8 cellular contexts compared by ENCODE assay signal in genomic region chr14:54881235-54881760, GRCh38. TPM values are rescaled to one million over a fixed set of nuclear protein-coding genes. Genes with fewer than 3 reads are reported as not detected.
DNase-seq lines count a peak whose midpoint lies in the region; ATAC-seq and TF ChIP-seq lines count a peak whose summit lies in the region.

No MANE protein-coding gene starts in this region.

- H3K4me2 ChIP-seq in OCI-LY1 (ENCODE audit: low read length) (peak overlapping the region; percentile 76), GM23338 (no peak overlapping the region)

- peaks cover 6% of the 10 kb centered on the region; the same call in 1 of the 3 replicates for H3K36me3 Mint-ChIP-seq in GM23338 (ENCODE audit: low read depth)

- no peak for TF ChIP-seq CTCF in OCI-LY1 (IDR thresholded peaks at IDR 0.05; ENCODE audit: low read length)
- TF ChIP-seq CTCF in GM23338 (conservative IDR thresholded peaks at IDR 0.05; ENCODE audit: low read depth in 2 of 2), result no peak

- H4K20me1 ChIP-seq in OCI-LY1 (ENCODE audit: insufficient read depth, low read length) (no peaks in the 10 kb centered on the region), GM23338 (replicated peaks; ENCODE audit: insufficient read depth) (no peaks in the 10 kb centered on the region)

- H3K4me1 Mint-ChIP-seq in GM23338, result peaks cover 10% of the 10 kb centered on the region

- H3K9ac ChIP-seq in OCI-LY1 (ENCODE audit: low read length), result peak overlapping the region; percentile 38

- H3K27me3 ChIP-seq in OCI-LY1 (ENCODE audit: insufficient read depth, low read length) (no peaks in the 10 kb centered on the region), muscle layer of duodenum (ENCODE audit: low read depth, low read length) (no peaks in the 10 kb centered on the region), GM23338 (ENCODE audit: insufficient read depth) (no peaks in the 10 kb centered on the region)

- H3F3A ChIP-seq in OCI-LY1 (ENCODE audit: insufficient read depth, low read length) (no peaks in the 10 kb centered on the region), GM23338 (replicated peaks; ENCODE audit: low read depth) (no peaks in the 10 kb centered on the region; the same call in 1 of the 2 replicates)

- H3K27ac ChIP-seq in OCI-LY1 (ENCODE audit: low read depth, low read length, poor library complexity, severe bottlenecking), result peak overlapping the region; percentile 55
- peak overlapping the region; percentile 29 for H3K27ac ChIP-seq in cingulate gyrus (ENCODE audit: low read depth, low read length)
- H3K27ac ChIP-seq in muscle layer of duodenum (ENCODE audit: low read length), result peak overlapping the region; percentile 76
- H3K27ac ChIP-seq in GM23338 (ENCODE audit: low read depth), result no peak overlapping the region

- H3K9me3 ChIP-seq in OCI-LY1 (ENCODE audit: low read length) (no peaks in the 10 kb centered on the region), muscle layer of duodenum (ENCODE audit: control insufficient read depth in 1 of 2, low read length in 2 of 2) (no peaks in the 10 kb centered on the region)

- no peaks in the 10 kb centered on the region; the same call in 2 of the 3 replicates for H3K9me3 Mint-ChIP-seq in GM23338

- H3K9me2 ChIP-seq in OCI-LY1 (ENCODE audit: low read depth, low read length) (no peaks in the 10 kb centered on the region), GM23338 (ENCODE audit: insufficient read depth) (peaks cover 3% of the 10 kb centered on the region; the same call in 1 of the 2 replicates)

- no peaks in the 10 kb centered on the region for H3K79me2 ChIP-seq in OCI-LY1 (ENCODE audit: insufficient read depth, low read length)
- no peaks in the 10 kb centered on the region; the same call in 1 of the 2 replicates for H3K79me2 ChIP-seq in GM23338 (replicated peaks; ENCODE audit: insufficient read depth)

- H3K4me3 ChIP-seq in OCI-LY1 (ENCODE audit: low read depth, low read length, poor library complexity, severe bottlenecking), result peak overlapping the region; percentile 55
- peak overlapping the region; percentile 56 to 70 for H3K4me3 ChIP-seq in muscle layer of duodenum (ENCODE audit: low read depth in 1 of 2, low read length in 2 of 2)
- H3K4me3 ChIP-seq in GM23338, result no peak overlapping the region

- no peaks in the 10 kb centered on the region for H3K36me3 ChIP-seq in OCI-LY1 (ENCODE audit: insufficient read depth, low read length)
- no peaks in the 10 kb centered on the region for H3K36me3 ChIP-seq in muscle layer of duodenum (ENCODE audit: control insufficient read depth in 1 of 2, insufficient read depth in 2 of 2, low read length in 2 of 2)
- no peaks in the 10 kb centered on the region for H3K36me3 ChIP-seq in GM23338 (ENCODE audit: insufficient read depth)

- no peak overlapping the region for H3K27ac Mint-ChIP-seq in GM23338

- H2AFZ ChIP-seq in OCI-LY1 (ENCODE audit: low read length) (peak overlapping the region; percentile 15), GM23338 (no peak overlapping the region)

- H3K4me1 ChIP-seq in OCI-LY1 (ENCODE audit: insufficient read depth, low read length, severe bottlenecking) (peaks cover 21% of the 10 kb centered on the region), muscle layer of duodenum (ENCODE audit: control insufficient read depth in 1 of 2, insufficient read depth in 2 of 2, low read length in 2 of 2) (peaks cover 0 to 3% of the 10 kb centered on the region in 2 donors), GM23338 (ENCODE audit: insufficient read depth) (peaks cover 14% of the 10 kb centered on the region)

- DNase-seq in H4 (ENCODE audit: low spot score), result peak; percentile 31
- no peak for DNase-seq in NCI-H1436 (lab: John Stamatoyannopoulos, UW)
- no peak for DNase-seq in GM23338 (ENCODE audit: low spot score)
- no peak for DNase-seq in ureter (ENCODE audit: low spot score)

- no peak overlapping the region for H3K4me3 Mint-ChIP-seq in GM23338

- peaks cover 2% of the 10 kb centered on the region for H3K27me3 Mint-ChIP-seq in GM23338 (ENCODE audit: insufficient read depth, low read depth, poor library complexity)

- ATAC-seq in GM18502 (IDR thresholded peaks at IDR 0.05; ENCODE audit: poor library complexity, unreplicated experiment) (peak; percentile 55), GM23338 (no peak)

TF ChIP-seq in GM23338, 12 proteins besides CTCF, POLR2A, EP300 and RAD21 (continues in another document):
- no peak for TF ChIP-seq ZNF462 (CRISPR knock-in tag; IDR thresholded peaks at IDR 0.05)
- TF ChIP-seq ETS1 (IDR thresholded peaks at IDR 0.05), result no peak
- no peak for TF ChIP-seq JUNB (IDR thresholded peaks at IDR 0.05; ENCODE audit: unreplicated experiment)
- no peak for TF ChIP-seq STAT1 (IDR thresholded peaks at IDR 0.05; ENCODE audit: unreplicated experiment)

RNA-seq across cellular contexts. Expression of gene GCH1, which starts 21.3 kb away (rescaled TPM):
- 3.5 and 4.6 TPM in 2 replicates for total RNA-seq in H4 (2014; rRNA removed; shearing (Covaris generic))
- total RNA-seq in GM23338 (2014; rRNA removed; shearing (Covaris generic)), result 15.0 and 22.2 TPM in 2 replicates
- polyA plus RNA-seq in GM23338 (2016; fragmentation: Nextera tagmentation; extraction: Ambion mirVana), result 8.7 and 9.3 TPM in 2 replicates
- 13.8 TPM for total RNA-seq in ureter
